Comparison of ENCODE assay signal across 8 cellular contexts in genomic region chr2:72887836-72888437, GRCh38. TPM values are rescaled to one million over a fixed set of nuclear protein-coding genes. Genes with fewer than 3 reads are reported as not detected.
DNase-seq lines count a peak whose midpoint lies in the region; ATAC-seq, FAIRE-seq and TF ChIP-seq lines count a peak whose summit lies in the region.

No MANE protein-coding gene starts in this region.

- H3K27me3 Mint-ChIP-seq in T-helper 2 cell treated with Interferon-gamma antibody and Interleukin-4, amounts not matched to agents 5 μg/mL and 100 μg/mL, for 36 hours (ENCODE audit: low read depth) = peaks cover 33% of the 10 kb centered on the region

- H3K4me1 ChIP-seq in iPS-15b (ENCODE audit: control insufficient read depth, insufficient read depth, low read length) = peaks cover 4% of the 10 kb centered on the region

- H3K9me3 ChIP-seq in iPS-15b (ENCODE audit: control insufficient read depth, insufficient read depth, low read length) = no peaks in the 10 kb centered on the region

- no peak for TF ChIP-seq POLR2A in GM12891 (IDR thresholded peaks at IDR 0.05; ENCODE audit: low read depth, low read length)

- H3K4me1 Mint-ChIP-seq in T-helper 2 cell treated with Interferon-gamma antibody and Interleukin-4, amounts not matched to agents 5 μg/mL and 100 μg/mL, for 36 hours (ENCODE audit: low read depth) = peaks cover 2% of the 10 kb centered on the region

- no peaks in the 10 kb centered on the region for H3K9me3 Mint-ChIP-seq in T-helper 2 cell treated with Interferon-gamma antibody and Interleukin-4, amounts not matched to agents 5 μg/mL and 100 μg/mL, for 36 hours

- no peak for FAIRE-seq in GM12891 (lab: Jason Lieb, UNC)

- intact Hi-C loops in sciatic nerve (cut with DNase I) = no loop called here

- in situ Hi-C loops in T47D (cut with HindIII; ENCODE audit: low pct_unique_long_range_greater_than_20kb, low sequenced_read_pairs) = no loop called here

- ATAC-seq in HG02885 (IDR thresholded peaks at IDR 0.05; ENCODE audit: poor library complexity, unreplicated experiment) (peak; percentile 41), sciatic nerve (peak; percentile 85)

- peak; percentile 33 for DNase-seq in GM12891 (ENCODE audit: insufficient read length, low spot score)
- peak; percentile 87 for DNase-seq in NCI-H1694 (lab: John Stamatoyannopoulos, UW)
- DNase-seq in T-helper 2 cell treated with Interferon-gamma antibody and Interleukin-4, amounts not matched to agents 5 μg/mL and 100 μg/mL, for 36 hours (ENCODE audit: low spot score) = peak; percentile 33
- peak; percentile 56 to 91 for DNase-seq in T47D (ENCODE audit: low read depth in 1 of 2, low spot score in 1 of 2)
- DNase-seq in sciatic nerve (ENCODE audit: low spot score) = peak; percentile 94
- DNase-seq in GM19240 (ENCODE audit: insufficient read length, low spot score) = no peak

- H3K4me3 Mint-ChIP-seq in T-helper 2 cell treated with Interferon-gamma antibody and Interleukin-4, amounts not matched to agents 5 μg/mL and 100 μg/mL, for 36 hours = peak overlapping the region; percentile 74

- H3K9ac ChIP-seq in iPS-15b (ENCODE audit: low read depth, low read length) = peak overlapping the region; percentile 67

- H3K4me3 ChIP-seq in iPS-15b (ENCODE audit: low read depth, low read length) = peak overlapping the region; percentile 73

- H3K27ac Mint-ChIP-seq in T-helper 2 cell treated with Interferon-gamma antibody and Interleukin-4, amounts not matched to agents 5 μg/mL and 100 μg/mL, for 36 hours = no peak overlapping the region

- peaks cover 54% of the 10 kb centered on the region for H3K27me3 ChIP-seq in iPS-15b (ENCODE audit: control insufficient read depth, insufficient read depth, low read length)

- H3K36me3 ChIP-seq in iPS-15b (ENCODE audit: control insufficient read depth, insufficient read depth, low read length) = no peaks in the 10 kb centered on the region

- no peaks in the 10 kb centered on the region for H3K36me3 Mint-ChIP-seq in T-helper 2 cell treated with Interferon-gamma antibody and Interleukin-4, amounts not matched to agents 5 μg/mL and 100 μg/mL, for 36 hours (ENCODE audit: low read depth)

TF ChIP-seq in GM12891, 5 proteins besides CTCF, POLR2A, EP300 and RAD21:
- no peak for TF ChIP-seq SPI1 (IDR thresholded peaks at IDR 0.05; ENCODE audit: low read depth, low read length)

RNA-seq across cellular contexts. Expression of gene SPR, which starts 0.7 kb away (rescaled TPM):
- polyA plus RNA-seq in GM12891 (2012; ENCODE audit: low read depth, missing spikeins) = 0.27 TPM
- total RNA-seq in sciatic nerve = 14.4 TPM

RNA-seq across cellular contexts. Expression of gene EMX1, which starts 29.4 kb away (rescaled TPM):
- 1.0 TPM for polyA plus RNA-seq in GM12891 (2012; ENCODE audit: low read depth, missing spikeins)
- total RNA-seq in sciatic nerve = not detected
